In genomic region chr1:155169541-155169940, GRCh38 we compare ENCODE assay signal across 24 cellular contexts. TPM values are rescaled to one million over a fixed set of nuclear protein-coding genes. Genes with fewer than 3 reads are reported as not detected.
DNase-seq lines count a peak whose midpoint lies in the region; ATAC-seq and TF ChIP-seq lines count a peak whose summit lies in the region.
"Had no signal": no experiment of that assay in that cellular context is flagged by ENCODE, and none has a peak within 500 bp of the region (broad histone marks: within the 10 kb centered on the region; RNA-seq: fewer than 3 reads in every experiment).

No MANE protein-coding gene starts in this region.

- H3K4me1 Mint-ChIP-seq in WTC11 = peaks cover 26% of the 10 kb centered on the region
- H3K4me1 Mint-ChIP-seq in memory B cell = peaks cover 33% of the 10 kb centered on the region

- POLR2A ChIA-PET in WTC11 (lab: Charles Lee) = no interaction called here

- intact Hi-C loops in vagina (cut with DNase I) = no loop called here

- no peaks in the 10 kb centered on the region for H3K9me3 Mint-ChIP-seq in WTC11
- no peaks in the 10 kb centered on the region for H3K9me3 Mint-ChIP-seq in memory B cell
- H3K9me3 Mint-ChIP-seq: activated CD4-positive, alpha-beta T cell treated with anti-CD3 and anti-CD28 coated beads, Interleukin-2, amount 10 ng/mL, durations not matched to agents 7 days and 5 days; effector memory CD8-positive, alpha-beta T cell; T-cell had no signal

- H3K36me3 Mint-ChIP-seq in WTC11 (peaks cover 16% of the 10 kb centered on the region), memory B cell (peaks cover 10% of the 10 kb centered on the region)

- H3K4me3 Mint-ChIP-seq in WTC11 (0 out of 2 replicates have a peak overlapping the region, but pooled peaks have one; percentile 11), memory B cell (no peak overlapping the region)
- H3K4me3 Mint-ChIP-seq: activated CD4-positive, alpha-beta T cell treated with anti-CD3 and anti-CD28 coated beads, Interleukin-2, amount 10 ng/mL, durations not matched to agents 7 days and 5 days; effector memory CD8-positive, alpha-beta T cell; T-cell had no signal

- no peak overlapping the region for H3K4me3 ChIP-seq in vagina
- H3K4me3 ChIP-seq in SJCRH30 = no peak overlapping the region
- H3K4me3 ChIP-seq: adrenal gland, esophagus squamous epithelium, gastroesophageal sphincter, HAP-1, Peyer's patch, prostate gland had no signal

- ATAC-seq in WTC11 (no peak), memory B cell (ENCODE audit: low read depth) (no peak)
- ATAC-seq: effector memory CD8-positive, alpha-beta T cell; gastroesophageal sphincter; T-cell had no signal

- H3K27ac ChIP-seq in vagina = no peak overlapping the region
- H3K27ac ChIP-seq in SJCRH30 = no peak overlapping the region
- H3K27ac ChIP-seq: adrenal gland, esophagus squamous epithelium, gastroesophageal sphincter, HL-60, neutrophil, Peyer's patch, prostate gland had no signal

- DNase-seq in activated T-cell treated with anti-CD3 and anti-CD28 coated beads, Interleukin-2, amount 50 U/mL, for 48 hours = peak; percentile 7 to 9
- DNase-seq in activated T-cell treated with anti-CD3 and anti-CD28 coated beads for 4 hours (no peak), WTC11 (ENCODE audit: low spot score) (no peak), memory B cell (ENCODE audit: low spot score in 2 of 2) (no peak), vagina (ENCODE audit: extremely low spot score in 2 of 2) (peak; percentile 80 to 84), SJCRH30 (no peak), pons (ENCODE audit: low spot score) (no peak)
- DNase-seq: activated CD4-positive, alpha-beta T cell treated with anti-CD3 and anti-CD28 coated beads, Interleukin-2, amount 10 ng/mL, durations not matched to agents 7 days and 5 days; C1 segment of cervical spinal cord; effector memory CD8-positive, alpha-beta T cell; esophagus squamous epithelium; hypothalamus; NCI-H1694 treated with DMSO at 0.1 percent for 48 hours; NCI-H2171 treated with DMSO at 0.1 percent for 48 hours; NCI-H524 treated with DMSO at 0.1 percent for 48 hours; substantia nigra; T-cell had no signal

- TF ChIP-seq CTCF in WTC11 (IDR thresholded peaks at IDR 0.05) (no peak), vagina (IDR thresholded peaks at IDR 0.05) (no peak)

- H3K27me3 Mint-ChIP-seq in WTC11 (ENCODE audit: low read depth) (no peaks in the 10 kb centered on the region; the same call in 1 of the 2 replicates), memory B cell (no peaks in the 10 kb centered on the region)
- H3K27me3 Mint-ChIP-seq: activated CD4-positive, alpha-beta T cell treated with anti-CD3 and anti-CD28 coated beads, Interleukin-2, amount 10 ng/mL, durations not matched to agents 7 days and 5 days; effector memory CD8-positive, alpha-beta T cell; T-cell had no signal

- peaks cover 0 to 13% of the 10 kb centered on the region in 2 donors for H3K36me3 ChIP-seq in vagina
- H3K36me3 ChIP-seq in SJCRH30 = no peaks in the 10 kb centered on the region

- TF ChIP-seq POLR2A in vagina (IDR thresholded peaks at IDR 0.05) = no peak

- H3K4me1 ChIP-seq in vagina = peaks cover 49% of the 10 kb centered on the region
- peaks cover 11% of the 10 kb centered on the region for H3K4me1 ChIP-seq in SJCRH30
- H3K4me1 ChIP-seq: HAP-1 had no signal

- H3K9me3 ChIP-seq in vagina = no peaks in the 10 kb centered on the region
- H3K9me3 ChIP-seq in SJCRH30 (replicated peaks) = no peaks in the 10 kb centered on the region
- H3K9me3 ChIP-seq: adrenal gland, esophagus squamous epithelium, gastroesophageal sphincter, HAP-1, neutrophil, Peyer's patch, prostate gland had no signal

- no peak overlapping the region for H3K27ac Mint-ChIP-seq in WTC11
- peak overlapping the region; percentile 5 for H3K27ac Mint-ChIP-seq in memory B cell
- H3K27ac Mint-ChIP-seq: activated CD4-positive, alpha-beta T cell treated with anti-CD3 and anti-CD28 coated beads, Interleukin-2, amount 10 ng/mL, durations not matched to agents 7 days and 5 days; effector memory CD8-positive, alpha-beta T cell; T-cell had no signal

- CTCF ChIA-PET in WTC11 (lab: Charles Lee) = interaction anchor here (0.7 to 12.2 kb wide), 7 partner anchors 41 to 157 kb away, joined by 3 to 605 read pairs (median 5); partner anchors contain the start of gene EFNA1

- no peaks in the 10 kb centered on the region for H3K27me3 ChIP-seq in vagina
- H3K27me3 ChIP-seq in SJCRH30 = no peaks in the 10 kb centered on the region
- H3K27me3 ChIP-seq: adrenal gland had no signal

TF ChIP-seq in WTC11, 78 proteins besides CTCF, POLR2A, EP300 and RAD21:
- no peak for TF ChIP-seq ARID4B (CRISPR knock-in tag; IDR thresholded peaks at IDR 0.05; ENCODE audit: borderline replicate concordance)
- TF ChIP-seq ESRRA (CRISPR knock-in tag; IDR thresholded peaks at IDR 0.05; ENCODE audit: borderline replicate concordance) = no peak
- TF ChIP-seq ZNF281 (CRISPR knock-in tag; IDR thresholded peaks at IDR 0.05) = no peak

RNA-seq across cellular contexts. Expression of gene KRTCAP2, which starts 3.6 kb away (rescaled TPM):
- total RNA-seq in WTC11 (2021) = 104 to 161 TPM (median 147 TPM) in 3 replicates
- 117 TPM for total RNA-seq in vagina
- 84.2 and 90.9 TPM in 2 replicates for total RNA-seq in SJCRH30 (2014; rRNA removed; shearing (Covaris generic))

RNA-seq across cellular contexts. Expression of gene TRIM46, which starts 4.1 kb away (rescaled TPM):
- total RNA-seq in WTC11 (2021) (20.3 to 22.1 TPM (median 21.4 TPM) in 3 replicates), vagina (2.7 TPM)
- 0.79 and 1.0 TPM in 2 replicates for total RNA-seq in SJCRH30 (2014; rRNA removed; shearing (Covaris generic))
- total RNA-seq: Peyer's patch had no signal

RNA-seq across cellular contexts. Expression of gene DPM3, which starts 29.2 kb away (rescaled TPM):
- total RNA-seq in WTC11 (2021) (70.6 to 79.8 TPM (median 73.5 TPM) in 3 replicates), vagina (114 TPM)
- 16.1 and 16.8 TPM in 2 replicates for total RNA-seq in SJCRH30 (2014; rRNA removed; shearing (Covaris generic))

RNA-seq across cellular contexts. Expression of gene SLC50A1, which starts 33.9 kb away (rescaled TPM):
- total RNA-seq in WTC11 (2021) (39.0 to 47.8 TPM (median 46.0 TPM) in 3 replicates), vagina (11.8 TPM)
- 12.9 and 14.8 TPM in 2 replicates for total RNA-seq in SJCRH30 (2014; rRNA removed; shearing (Covaris generic))

RNA-seq across cellular contexts. Expression of gene THBS3, which starts 38.2 kb away (rescaled TPM):
- total RNA-seq in WTC11 (2021) (4.0 to 5.3 TPM (median 5.3 TPM) in 3 replicates), vagina (27.3 TPM)
- 4.1 and 4.5 TPM in 2 replicates for total RNA-seq in SJCRH30 (2014; rRNA removed; shearing (Covaris generic))

Comparison
In these comparisons a context has a peak if more than half of its experiments do, and no peak if none do; other contexts are left out.
1. DNase-seq: peak in activated T-cell treated with anti-CD3 and anti-CD28 coated beads, Interleukin-2, amount 50 U/mL, for 48 hours (2 of 2) and vagina (2 of 2); none in activated T-cell treated with anti-CD3 and anti-CD28 coated beads for 4 hours (single experiment), WTC11 (single experiment), memory B cell (0 of 2), SJCRH30 (0 of 2) and pons (single experiment).